ENCODE assay signal across 8 cellular contexts in genomic region chr6:109009761-109010612, GRCh38.
A peak's percentile ranks its signal among the peaks of the same experiment; 100 is the strongest.
DNase-seq lines count a peak whose midpoint lies in the region; ATAC-seq and TF ChIP-seq lines count a peak whose summit lies in the region.

No MANE protein-coding gene starts in this region.

- TF ChIP-seq EP300 in upper lobe of left lung (IDR thresholded peaks at IDR 0.05), result no peak

- DNase-seq in NCI-H146 treated with DMSO at 0.1 percent for 48 hours (lab: John Stamatoyannopoulos, UW; ENCODE audit: unreplicated experiment), result peak; percentile 10
- DNase-seq in NCI-H146 (lab: John Stamatoyannopoulos, UW), result no peak
- peak; percentile 32 for DNase-seq in HT-29 (ENCODE audit: low spot score)
- no peak for DNase-seq in breast epithelium (ENCODE audit: low spot score in 2 of 2)
- no peak for DNase-seq in lower leg skin (ENCODE audit: low spot score in 2 of 2)
- no peak for DNase-seq in upper lobe of left lung
- DNase-seq in ecto neural progenitor cell (ENCODE audit: low spot score), result no peak
- DNase-seq in 8988T, result no peak

- H3K27ac ChIP-seq in breast epithelium (peak overlapping the region; percentile 98), upper lobe of left lung (peak overlapping the region; percentile 90 to 97 (median 94))

- no peaks in the 10 kb centered on the region for H3K9me3 ChIP-seq in breast epithelium
- H3K9me3 ChIP-seq in upper lobe of left lung, result no peaks in the 10 kb centered on the region

- TF ChIP-seq POLR2A in breast epithelium (IDR thresholded peaks at IDR 0.05), result no peak
- no peak for TF ChIP-seq POLR2A in lower leg skin (IDR thresholded peaks at IDR 0.05)
- TF ChIP-seq POLR2A in upper lobe of left lung (IDR thresholded peaks at IDR 0.05), result peak in 1 of 4 donors; percentile 66

- H3K27me3 ChIP-seq in breast epithelium (no peaks in the 10 kb centered on the region), upper lobe of left lung (no peaks in the 10 kb centered on the region)

- H3K4me3 ChIP-seq in breast epithelium, result peak overlapping the region; percentile 91 to 94 (median 91)
- H3K4me3 ChIP-seq in lower leg skin (ENCODE audit: low read depth, poor library complexity, severe bottlenecking), result peak overlapping the region; percentile 94
- peak overlapping the region; percentile 68 to 96 (median 72) for H3K4me3 ChIP-seq in upper lobe of left lung

- TF ChIP-seq CTCF in breast epithelium (IDR thresholded peaks at IDR 0.05) (no peak), lower leg skin (IDR thresholded peaks at IDR 0.05) (no peak), upper lobe of left lung (IDR thresholded peaks at IDR 0.05) (no peak)

- 7 to 9% methylated on average over 16 to 19 of the region's 19 CpGs for whole genome bisulfite sequencing in lower leg skin, 2 donors
- WGBS in upper lobe of left lung, 2 donors, result 7 to 15% methylated on average over 12 to 18 of the region's 19 CpGs

- intact Hi-C loops in breast epithelium (cut with DNase I; ENCODE audit: low total_unique reads) (no loop called here), lower leg skin (cut with DNase I; ENCODE audit: low total_unique reads) (loop anchor here (10.0 kb wide), 1 partner anchor 1515 kb away; the partner anchor contains the start of gene SOBP)

- ATAC-seq in upper lobe of left lung (ENCODE audit: low FRiP score in 2 of 2), result peak in 1 of 2 donors; percentile 31

- no peaks in the 10 kb centered on the region for H3K36me3 ChIP-seq in breast epithelium
- H3K36me3 ChIP-seq in upper lobe of left lung, result no peaks in the 10 kb centered on the region

- peaks cover 2 to 5% of the 10 kb centered on the region in 2 donors for H3K4me1 ChIP-seq in breast epithelium
- H3K4me1 ChIP-seq in upper lobe of left lung, result peaks cover 16 to 50% (median 28%) of the 10 kb centered on the region in 4 donors

Comparison
In these comparisons a context has a peak if more than half of its experiments do, and no peak if none do; other contexts are left out.
1. DNase-seq: peak in NCI-H146 treated with DMSO at 0.1 percent for 48 hours (single experiment) and HT-29 (single experiment); none in NCI-H146 (single experiment), breast epithelium (0 of 2), lower leg skin (0 of 2), upper lobe of left lung (0 of 2), ecto neural progenitor cell (single experiment) and 8988T (single experiment).
2. Peak in every context shown above with its lines, with median percentiles within 50 percentile points of each other: H3K4me3 ChIP-seq.